In genomic region chr17:76812968-76813367, GRCh38 we compare ENCODE assay signal across 3 cellular contexts.
TF ChIP-seq lines count a peak whose summit lies in the region.

No MANE protein-coding gene starts in this region.

TF ChIP-seq in HepG2, 621 proteins besides CTCF, POLR2A, EP300 and RAD21 (continues in another document):
- TF ChIP-seq AKNA (CRISPR knock-in tag; IDR thresholded peaks at IDR 0.05; ENCODE audit: borderline replicate concordance), result no peak
- no peak for TF ChIP-seq TFDP1 (CRISPR knock-in tag; IDR thresholded peaks at IDR 0.05; ENCODE audit: borderline replicate concordance)
- no peak for TF ChIP-seq SIX1 (CRISPR knock-in tag; IDR thresholded peaks at IDR 0.05; ENCODE audit: borderline replicate concordance)
- TF ChIP-seq NR1H2 (CRISPR knock-in tag; IDR thresholded peaks at IDR 0.05; ENCODE audit: borderline replicate concordance, low read depth), result no peak
- TF ChIP-seq SPEN (CRISPR knock-in tag; IDR thresholded peaks at IDR 0.05; ENCODE audit: low read depth), result no peak

TF ChIP-seq in HEK293, 187 proteins besides CTCF, POLR2A, EP300 and RAD21:
- peak; percentile 30; the same call in 1 of the 2 replicates for TF ChIP-seq OSR2 (tag by site-specific recombination; IDR thresholded peaks at IDR 0.05)
- TF ChIP-seq ZNF121 (tag by site-specific recombination; IDR thresholded peaks at IDR 0.05), result peak; percentile 51; the same call in 1 of the 2 replicates
- 0 out of 2 replicates have a peak, but pooled peaks have one; percentile 40 for TF ChIP-seq KLF17 (tag by site-specific recombination; IDR thresholded peaks at IDR 0.05)
- peak; percentile 71 for TF ChIP-seq ATF2 (tag by site-specific recombination; IDR thresholded peaks at IDR 0.05; ENCODE audit: low read depth)
- TF ChIP-seq ZNF76 (tag by site-specific recombination; IDR thresholded peaks at IDR 0.05; ENCODE audit: borderline replicate concordance, low read depth), result no peak
- TF ChIP-seq SCRT2 (tag by site-specific recombination; IDR thresholded peaks at IDR 0.05), result no peak
- TF ChIP-seq ZFP69B (tag by site-specific recombination; IDR thresholded peaks at IDR 0.05), result 0 out of 2 replicates have a peak, but pooled peaks have one; percentile 35
- no peak for TF ChIP-seq MYNN (tag by site-specific recombination; IDR thresholded peaks at IDR 0.05; ENCODE audit: borderline replicate concordance)

TF ChIP-seq in K562, 482 proteins besides CTCF, POLR2A, EP300 and RAD21:
- peak; percentile 42 for TF ChIP-seq ATF3 (IDR thresholded peaks at IDR 0.05)
- no peak for TF ChIP-seq ATF3 (CRISPR knock-in tag; conservative IDR thresholded peaks at IDR 0.05)
- TF ChIP-seq PURB (CRISPR knock-in tag; IDR thresholded peaks at IDR 0.05; ENCODE audit: low read depth), result no peak
